Comparison of ENCODE assay signal across 8 cellular contexts in genomic region chr12:99624591-99624990, GRCh38. TPM values are rescaled to one million over a fixed set of nuclear protein-coding genes. Genes with fewer than 3 reads are reported as not detected.
"Had no signal": no experiment of that assay in that cellular context is flagged by ENCODE, and none has a peak within 500 bp of the region (broad histone marks: within the 10 kb centered on the region; RNA-seq: fewer than 3 reads in every experiment).

No MANE protein-coding gene starts in this region.

RNA-seq across cellular contexts. Expression of gene GARIN6, which starts 23.0 kb away (rescaled TPM):
- total RNA-seq: M059J, OCI-LY7, PC-9, Right ventricle myocardium inferior, RPMI7951, SJCRH30, SK-MEL-5, T-cell had no signal
